26 cellular contexts compared by ENCODE assay signal in genomic region chr21:25550352-25550751, GRCh38. TPM values are rescaled to one million over a fixed set of nuclear protein-coding genes. Genes with fewer than 3 reads are reported as not detected.
DNase-seq lines count a peak whose midpoint lies in the region; ATAC-seq and TF ChIP-seq lines count a peak whose summit lies in the region.
"Had no signal": no experiment of that assay in that cellular context is flagged by ENCODE, and none has a peak within 500 bp of the region (broad histone marks: within the 10 kb centered on the region; RNA-seq: fewer than 3 reads in every experiment).

No MANE protein-coding gene starts in this region.

- TF ChIP-seq CTCF in GM13977 (IDR thresholded peaks at IDR 0.05; ENCODE audit: extremely low read depth, insufficient read depth, missing control alignments) = no peak

- in situ Hi-C loops in GM13977 (cut with MboI; ENCODE audit: low pct_unique_long_range_greater_than_20kb, low sequenced_read_pairs, unreplicated experiment) = no loop called here

- DNase-seq in activated T-cell treated with anti-CD3 and anti-CD28 coated beads, Interleukin-2, amount 50 U/mL, for 72 hours = no peak
- DNase-seq in activated T-cell treated with anti-CD3 and anti-CD28 coated beads, Interleukin-2, amount 50 U/mL, for 1 hour = no peak
- no peak for DNase-seq in dedifferentiated amniotic fluid mesenchymal stem cell (ENCODE audit: extremely low spot score)
- no peak for DNase-seq in GM13977 (ENCODE audit: low spot score)
- DNase-seq: AML-193; CD4-positive, alpha-beta T cell; EL; GDM1; H9; Kasumi-1; NCI-H1092 treated with DMSO at 0.1 percent for 48 hours; NCI-H1436; NCI-H187; NCI-H2081 treated with DMSO at 0.1 percent for 48 hours; NCI-H2171; NCI-H226; NCI-H510A; NCI-H69; Peyer's patch; SHP77 treated with DMSO at 0.1 percent for 48 hours had no signal

- no peaks in the 10 kb centered on the region for H3K27me3 Mint-ChIP-seq in activated T-cell treated with anti-CD3 and anti-CD28 coated beads, Interleukin-2, amount 50 U/mL, for 72 hours (ENCODE audit: low read depth)
- no peaks in the 10 kb centered on the region for H3K27me3 Mint-ChIP-seq in activated T-helper 17 cell treated with anti-CD3 and anti-CD28 coated beads, Interleukin-2, amount 50 U/mL, for 72 hours
- H3K27me3 Mint-ChIP-seq: CD4-positive, alpha-beta T cell had no signal

- peak in 1 of 2 donors; percentile 11 for ATAC-seq in activated T-cell treated with anti-CD3 and anti-CD28 coated beads, Interleukin-2, amount 50 U/mL, for 72 hours (replicated peaks in 1 of 2)
- peak; percentile 76 for ATAC-seq in GM19324 (IDR thresholded peaks at IDR 0.05; ENCODE audit: low FRiP score, unreplicated experiment)
- ATAC-seq in activated T-helper 17 cell treated with anti-CD3 and anti-CD28 coated beads, Interleukin-2, amount 50 U/mL, for 72 hours (replicated peaks) = peak; percentile 31
- ATAC-seq in GM19397 (IDR thresholded peaks at IDR 0.05; ENCODE audit: unreplicated experiment) = no peak
- ATAC-seq: A549, GM23338, HepG2 had no signal

- H3K36me3 Mint-ChIP-seq in activated T-cell treated with anti-CD3 and anti-CD28 coated beads, Interleukin-2, amount 50 U/mL, for 72 hours (ENCODE audit: insufficient read depth in 2 of 2) = peaks cover 0 to under 1% of the 10 kb centered on the region in 2 donors
- no peaks in the 10 kb centered on the region for H3K36me3 Mint-ChIP-seq in activated T-helper 17 cell treated with anti-CD3 and anti-CD28 coated beads, Interleukin-2, amount 50 U/mL, for 72 hours (ENCODE audit: low read depth)

- peaks cover 22% of the 10 kb centered on the region for H3K4me1 Mint-ChIP-seq in activated T-cell treated with anti-CD3 and anti-CD28 coated beads, Interleukin-2, amount 50 U/mL, for 72 hours (ENCODE audit: low read depth)
- H3K4me1 Mint-ChIP-seq in activated T-helper 17 cell treated with anti-CD3 and anti-CD28 coated beads, Interleukin-2, amount 50 U/mL, for 72 hours = peaks cover 11% of the 10 kb centered on the region
- H3K4me1 Mint-ChIP-seq: GM23338, H9 had no signal

- H3K9me3 Mint-ChIP-seq in activated T-cell treated with anti-CD3 and anti-CD28 coated beads, Interleukin-2, amount 50 U/mL, for 72 hours = peaks cover 2% of the 10 kb centered on the region in 2 donors
- no peaks in the 10 kb centered on the region for H3K9me3 Mint-ChIP-seq in activated T-helper 17 cell treated with anti-CD3 and anti-CD28 coated beads, Interleukin-2, amount 50 U/mL, for 72 hours
- H3K9me3 Mint-ChIP-seq: CD4-positive, alpha-beta T cell had no signal

- peak overlapping the region; percentile 48 for H3K27ac Mint-ChIP-seq in activated T-cell treated with anti-CD3 and anti-CD28 coated beads, Interleukin-2, amount 50 U/mL, for 72 hours
- peak overlapping the region; percentile 11 for H3K27ac Mint-ChIP-seq in activated T-helper 17 cell treated with anti-CD3 and anti-CD28 coated beads, Interleukin-2, amount 50 U/mL, for 72 hours
- H3K27ac Mint-ChIP-seq: CD4-positive, alpha-beta T cell; GM23338; H9 had no signal

- peak overlapping the region in 1 of 2 donors; percentile 67 for H3K4me3 Mint-ChIP-seq in activated T-cell treated with anti-CD3 and anti-CD28 coated beads, Interleukin-2, amount 50 U/mL, for 72 hours
- H3K4me3 Mint-ChIP-seq in activated T-helper 17 cell treated with anti-CD3 and anti-CD28 coated beads, Interleukin-2, amount 50 U/mL, for 72 hours = peak overlapping the region; percentile 68
- H3K4me3 Mint-ChIP-seq: CD4-positive, alpha-beta T cell; GM23338; H9 had no signal

RNA-seq across cellular contexts. Expression of gene MRPL39, which starts 56.9 kb away (rescaled TPM):
- total RNA-seq in activated T-cell treated with anti-CD3 and anti-CD28 coated beads, Interleukin-2, amount 50 U/mL, for 72 hours = 10 to 100 TPM; 42.8 to 50.9 TPM
- 10 to 100 TPM; 43.5 to 55.7 TPM for total RNA-seq in activated T-helper 17 cell treated with anti-CD3 and anti-CD28 coated beads, Interleukin-2, amount 50 U/mL, for 72 hours
